ENCODE assay signal across 8 cellular contexts in the genomic region with DNA sequence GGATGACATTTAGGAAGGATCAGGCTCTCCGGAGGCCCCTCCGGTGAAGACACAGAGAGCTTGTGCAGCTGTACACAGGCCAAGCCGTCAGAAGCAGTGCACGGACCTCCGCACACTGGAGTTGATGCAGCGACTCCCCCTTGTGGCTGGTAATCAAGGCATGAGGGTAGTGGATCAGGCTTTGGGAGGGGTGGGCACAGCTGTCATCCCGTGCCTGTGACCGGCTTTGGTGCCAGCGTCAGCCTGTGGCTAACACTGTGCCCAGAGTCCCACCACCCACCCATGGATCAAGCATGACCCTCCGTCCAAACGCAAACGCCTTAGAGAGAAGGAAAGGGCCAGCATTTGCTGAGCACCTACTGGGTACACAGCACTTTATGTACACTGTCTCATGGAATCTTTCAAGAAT. TPM values are rescaled to one million over a fixed set of nuclear protein-coding genes. Genes with fewer than 3 reads are reported as not detected.
DNase-seq lines count a peak whose midpoint lies in the region; ATAC-seq and TF ChIP-seq lines count a peak whose summit lies in the region.

No MANE protein-coding gene starts in this region.

- peaks cover 14% of the 10 kb centered on the region for H3K27me3 ChIP-seq in brain microvascular endothelial cell (replicated peaks)

- no peaks in the 10 kb centered on the region for H3K36me3 ChIP-seq in brain microvascular endothelial cell (replicated peaks)

- peak; percentile 50 for DNase-seq in G401 (ENCODE audit: low spot score)
- peak; percentile 91 for DNase-seq in HuH-7.5 (ENCODE audit: low spot score)
- peak; percentile 68 for DNase-seq in SK-N-DZ (ENCODE audit: low spot score)
- DNase-seq in brain microvascular endothelial cell: peak; percentile 65
- peak; percentile 86 for DNase-seq in islet precursor cell
- DNase-seq in stimulated activated CD4-positive, alpha-beta T cell treated with anti-CD3 and anti-CD28 coated beads, Interleukin-1b, Interleukin-23, amount 100 ng/mL, for 24 hours (ENCODE audit: low read depth in 4 of 4, low spot score in 1 of 4): peak in 3 of 4 experiments; percentile 3 to 16 (median 9)

- no peak overlapping the region for H3K4me3 ChIP-seq in brain microvascular endothelial cell (ENCODE audit: low read depth, low read length)

- ATAC-seq in GM18502 (IDR thresholded peaks at IDR 0.05; ENCODE audit: poor library complexity, unreplicated experiment): no peak
- no peak for ATAC-seq in GM19467 (IDR thresholded peaks at IDR 0.05; ENCODE audit: unreplicated experiment)

- TF ChIP-seq CTCF in brain microvascular endothelial cell (IDR thresholded peaks at IDR 0.05; ENCODE audit: low read depth, low read length, missing control alignments): peak; percentile 88

- in situ Hi-C loops in G401 (cut with HindIII; ENCODE audit: low sequenced_read_pairs): no loop called here
- in situ Hi-C loops in brain microvascular endothelial cell (cut with HindIII; ENCODE audit: low pct_ligation_motif_present, low sequenced_read_pairs): no loop called here

- no peak overlapping the region for H3K27ac ChIP-seq in brain microvascular endothelial cell

RNA-seq across cellular contexts. Expression of a gene that starts 8.2 kb away (rescaled TPM):
- 1.1 and 1.4 TPM in 2 replicates for total RNA-seq in G401 (2014; rRNA removed; shearing (Covaris generic))
- polyA plus RNA-seq in SK-N-DZ (2014; cell fraction: cytosol; rRNA removed): 0.23 and 0.73 TPM in 2 replicates
- polyA plus RNA-seq in SK-N-DZ (2014; cell fraction: nucleus; rRNA removed): 0.57 and 2.0 TPM in 2 replicates

Comparison
In these comparisons a context has a peak if more than half of its experiments do, and no peak if none do; other contexts are left out.
1. DNase-seq: peak in every context shown above with its lines; median percentile 91 in HuH-7.5; 86 in islet precursor cell; 68 in SK-N-DZ; 65 in brain microvascular endothelial cell; 50 in G401; 9 in stimulated activated CD4-positive, alpha-beta T cell treated with anti-CD3 and anti-CD28 coated beads, Interleukin-1b, Interleukin-23, amount 100 ng/mL, for 24 hours.